ENCODE assay signal across 1 cellular context in genomic region chr7:130114374-130114773, GRCh38.
TF ChIP-seq lines count a peak whose summit lies in the region.

No MANE protein-coding gene starts in this region.

TF ChIP-seq in GM12878, 131 proteins besides CTCF, POLR2A, EP300 and RAD21 (continued from another document):
- 0 out of 2 replicates have a peak, but pooled peaks have one; percentile 20 for TF ChIP-seq MEF2A (IDR thresholded peaks at IDR 0.05; ENCODE audit: insufficient read depth, low read depth, low read length)
- TF ChIP-seq PRDM15 (CRISPR knock-in tag; IDR thresholded peaks at IDR 0.05): no peak
- TF ChIP-seq MTA2 (IDR thresholded peaks at IDR 0.05; ENCODE audit: low read depth): peak; percentile 71
- no peak for TF ChIP-seq USF1 (IDR thresholded peaks at IDR 0.05; ENCODE audit: borderline replicate concordance, extremely low read length, insufficient read depth, low read depth, low read length)
- TF ChIP-seq NR2F1 (conservative IDR thresholded peaks at IDR 0.05): 0 out of 2 replicates have a peak, but pooled peaks have one; percentile 30
- TF ChIP-seq SREBF2 (IDR thresholded peaks at IDR 0.05; ENCODE audit: low read length): no peak
- TF ChIP-seq CBX3 (IDR thresholded peaks at IDR 0.05; ENCODE audit: borderline replicate concordance, low read depth): no peak
- no peak for TF ChIP-seq DPF2 (IDR thresholded peaks at IDR 0.05)
- TF ChIP-seq HCFC1 (IDR thresholded peaks at IDR 0.05; ENCODE audit: low read length): no peak
- peak; percentile 96 for TF ChIP-seq SPI1 (IDR thresholded peaks at IDR 0.05; ENCODE audit: borderline replicate concordance, insufficient read depth, low read depth, low read length)
- no peak for TF ChIP-seq CUX1 (IDR thresholded peaks at IDR 0.05; ENCODE audit: insufficient replicate concordance, low read depth, low read length)
- TF ChIP-seq STAT3 (IDR thresholded peaks at IDR 0.05; ENCODE audit: low read depth, low read length): no peak
- TF ChIP-seq LARP7 (IDR thresholded peaks at IDR 0.05): no peak
- peak; percentile 57; the same call in 1 of the 3 replicates for TF ChIP-seq POU2F2 (IDR thresholded peaks at IDR 0.05; ENCODE audit: borderline replicate concordance, low read depth, low read length)
